13 cellular contexts compared by ENCODE assay signal in the genomic region with DNA sequence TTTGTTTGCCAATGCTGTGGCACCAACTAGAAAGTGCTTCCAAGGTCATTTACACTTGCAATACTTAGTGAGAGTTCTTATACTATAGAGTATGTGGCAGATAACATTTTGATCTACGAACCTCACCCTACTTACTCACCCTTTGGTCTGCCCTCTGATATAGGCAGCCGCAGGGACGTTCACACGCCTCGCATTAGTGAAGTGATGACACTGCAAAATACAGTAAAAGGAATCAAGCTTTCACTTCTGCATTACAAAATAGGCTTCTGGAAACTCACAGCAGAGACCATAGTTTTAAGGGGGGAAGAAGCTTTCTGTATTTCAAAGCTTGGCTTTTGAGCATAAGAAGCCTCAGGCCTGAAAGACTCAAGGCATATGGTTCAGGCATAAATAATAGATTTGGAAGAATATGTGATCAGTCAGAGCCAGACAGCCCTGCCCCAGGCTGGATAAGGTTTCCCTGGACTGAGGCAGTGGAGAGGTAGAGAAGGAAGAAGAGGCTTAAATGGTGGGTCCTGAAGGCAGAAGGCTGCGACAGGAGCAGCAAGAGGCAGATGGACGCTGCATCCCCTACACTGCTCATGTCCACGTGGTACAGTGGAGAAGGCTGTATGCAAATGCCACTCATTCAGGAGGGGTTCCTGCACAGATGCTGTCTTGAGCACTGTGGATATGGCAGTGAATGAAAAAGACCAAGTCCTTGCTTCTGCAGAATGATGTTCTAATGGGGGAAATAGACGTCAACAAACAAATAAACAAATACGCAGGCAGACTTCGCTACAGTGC.
DNase-seq lines count a peak whose midpoint lies in the region; ATAC-seq and TF ChIP-seq lines count a peak whose summit lies in the region.
"Had no signal": no experiment of that assay in that cellular context is flagged by ENCODE, and none has a peak within 500 bp of the region (broad histone marks: within the 10 kb centered on the region; RNA-seq: fewer than 3 reads in every experiment).

No MANE protein-coding gene starts in this region.

- H3K27me3 ChIP-seq in WERI-Rb-1 (ENCODE audit: insufficient read depth, low read depth, severe bottlenecking) (no peaks in the 10 kb centered on the region), ascending aorta (no peaks in the 10 kb centered on the region), PC-3 (ENCODE audit: low read length) (peaks cover 10% of the 10 kb centered on the region)
- H3K27me3 ChIP-seq: ovary had no signal

- no peak overlapping the region for H2AFZ ChIP-seq in PC-3 (ENCODE audit: low read length)

- no peak for TF ChIP-seq CTCF in WERI-Rb-1 (IDR thresholded peaks at IDR 0.05; ENCODE audit: low read depth, low read length)
- TF ChIP-seq CTCF in ascending aorta (IDR thresholded peaks at IDR 0.05) = no peak
- TF ChIP-seq CTCF in PC-3 (conservative IDR thresholded peaks at IDR 0.05; ENCODE audit: low read depth, low read length) = no peak

- intact Hi-C loops in ascending aorta (cut with DNase I) = loop anchor here (10.0 kb wide), 1 partner anchor 59 kb away; no protein-coding TSS in a partner anchor
- intact Hi-C loops in PC-3 (cut with micrococcal nuclease) = no loop called here

- no peaks in the 10 kb centered on the region for H4K20me1 ChIP-seq in PC-3 (ENCODE audit: low read length)

- peak overlapping the region; percentile 2 for H3K27ac Mint-ChIP-seq in stimulated activated naive B cell treated with anti-CD40 and anti-IgM and Interleukin-4, amounts not matched to agents 10 μg/mL and 1 μg/mL and 100 μg/mL, for 72 hours

- peaks cover 9 to 31% of the 10 kb centered on the region in 2 donors for H3K27me3 Mint-ChIP-seq in stimulated activated naive B cell treated with anti-CD40 and anti-IgM and Interleukin-4, amounts not matched to agents 10 μg/mL and 1 μg/mL and 100 μg/mL, for 72 hours

- H3K9ac ChIP-seq in PC-3 (ENCODE audit: low read length) = no peak overlapping the region

- H3K27ac ChIP-seq in WERI-Rb-1 = peak overlapping the region; percentile 17
- H3K27ac ChIP-seq in ascending aorta = no peak overlapping the region
- H3K27ac ChIP-seq in PC-3 (ENCODE audit: low read length) = no peak overlapping the region
- H3K27ac ChIP-seq: ovary had no signal

- H3K79me2 ChIP-seq in PC-3 (ENCODE audit: low read length) = no peaks in the 10 kb centered on the region

- no TSS peak for BruUV-seq in PC-3 (replicated peaks; lab: Mats Ljungman, UMichigan)

- peak; percentile 62 for DNase-seq in NCI-H82 (lab: John Stamatoyannopoulos, UW)
- DNase-seq in NCI-H82 treated with DMSO at 0.1 percent for 48 hours (lab: John Stamatoyannopoulos, UW; ENCODE audit: unreplicated experiment) = no peak
- peak; percentile 92 for DNase-seq in MV-4-11 (lab: John Stamatoyannopoulos, UW)
- DNase-seq in WERI-Rb-1 = peak; percentile 62
- no peak for DNase-seq in stimulated activated naive B cell treated with anti-CD40 and anti-IgM and Interleukin-4, amounts not matched to agents 10 μg/mL and 1 μg/mL and 100 μg/mL, for 72 hours
- no peak for DNase-seq in activated naive CD4-positive, alpha-beta T cell (lab: John Stamatoyannopoulos, UW)
- DNase-seq in ascending aorta (ENCODE audit: low spot score in 2 of 2) = no peak
- DNase-seq in PC-3 = no peak
- DNase-seq: caudate nucleus; islet precursor cell; NCI-H774; ovary; stimulated activated CD4-positive, alpha-beta T cell treated with anti-CD3 and anti-CD28 coated beads, Interleukin-2, amount 100 ng/mL, for 48 hours had no signal

- peak; percentile 71 to 75 for ATAC-seq in stimulated activated naive B cell treated with anti-CD40 and anti-IgM and Interleukin-4, amounts not matched to agents 10 μg/mL and 1 μg/mL and 100 μg/mL, for 72 hours (replicated peaks)
- no peak for ATAC-seq in PC-3

- no peak overlapping the region for H3K4me2 ChIP-seq in PC-3 (ENCODE audit: low read length)

- H3K4me1 ChIP-seq in ascending aorta (no peaks in the 10 kb centered on the region), PC-3 (ENCODE audit: insufficient read depth, low read length) (no peaks in the 10 kb centered on the region)

- no peak overlapping the region for H3K4me3 Mint-ChIP-seq in stimulated activated naive B cell treated with anti-CD40 and anti-IgM and Interleukin-4, amounts not matched to agents 10 μg/mL and 1 μg/mL and 100 μg/mL, for 72 hours

- peaks cover 3 to 7% of the 10 kb centered on the region in 2 donors for H3K4me1 Mint-ChIP-seq in stimulated activated naive B cell treated with anti-CD40 and anti-IgM and Interleukin-4, amounts not matched to agents 10 μg/mL and 1 μg/mL and 100 μg/mL, for 72 hours

- H3K4me3 ChIP-seq in WERI-Rb-1 (ENCODE audit: low read depth, low read length) = no peak overlapping the region
- no peak overlapping the region for H3K4me3 ChIP-seq in ascending aorta
- no peak overlapping the region for H3K4me3 ChIP-seq in PC-3 (ENCODE audit: low read length)
- H3K4me3 ChIP-seq: ovary had no signal

- no peaks in the 10 kb centered on the region for H3K9me2 ChIP-seq in PC-3 (replicated peaks; ENCODE audit: low read length)

- no peaks in the 10 kb centered on the region for H3K36me3 ChIP-seq in WERI-Rb-1
- H3K36me3 ChIP-seq in ascending aorta = no peaks in the 10 kb centered on the region
- no peaks in the 10 kb centered on the region for H3K36me3 ChIP-seq in PC-3 (ENCODE audit: low read depth, low read length)
- H3K36me3 ChIP-seq: ovary had no signal

- H3K9me3 Mint-ChIP-seq in stimulated activated naive B cell treated with anti-CD40 and anti-IgM and Interleukin-4, amounts not matched to agents 10 μg/mL and 1 μg/mL and 100 μg/mL, for 72 hours = peaks cover 5% of the 10 kb centered on the region in 2 donors

- CTCF ChIA-PET in PC-3 (lab: Charles Lee) = no interaction called here

- H3F3A ChIP-seq in PC-3 (ENCODE audit: low read length, unreplicated experiment) = no peaks in the 10 kb centered on the region

- POLR2A ChIA-PET in PC-3 (lab: Charles Lee; ENCODE audit: unreplicated experiment) = no interaction called here

- H3K36me3 Mint-ChIP-seq in stimulated activated naive B cell treated with anti-CD40 and anti-IgM and Interleukin-4, amounts not matched to agents 10 μg/mL and 1 μg/mL and 100 μg/mL, for 72 hours = no peaks in the 10 kb centered on the region

- H3K9me3 ChIP-seq in WERI-Rb-1 (ENCODE audit: severe bottlenecking) (peaks cover 2% of the 10 kb centered on the region), ascending aorta (no peaks in the 10 kb centered on the region), PC-3 (ENCODE audit: low read length) (no peaks in the 10 kb centered on the region)

Comparison
In these comparisons a context has a peak if more than half of its experiments do, and no peak if none do; other contexts are left out.
1. DNase-seq: peak in NCI-H82 (single experiment), MV-4-11 (single experiment) and WERI-Rb-1 (single experiment); none in NCI-H82 treated with DMSO at 0.1 percent for 48 hours (single experiment), stimulated activated naive B cell treated with anti-CD40 and anti-IgM and Interleukin-4, amounts not matched to agents 10 μg/mL and 1 μg/mL and 100 μg/mL, for 72 hours (single experiment), activated naive CD4-positive, alpha-beta T cell (0 of 4), ascending aorta (0 of 2) and PC-3 (single experiment).